Comparison of ENCODE assay signal across 14 cellular contexts in the genomic region with DNA sequence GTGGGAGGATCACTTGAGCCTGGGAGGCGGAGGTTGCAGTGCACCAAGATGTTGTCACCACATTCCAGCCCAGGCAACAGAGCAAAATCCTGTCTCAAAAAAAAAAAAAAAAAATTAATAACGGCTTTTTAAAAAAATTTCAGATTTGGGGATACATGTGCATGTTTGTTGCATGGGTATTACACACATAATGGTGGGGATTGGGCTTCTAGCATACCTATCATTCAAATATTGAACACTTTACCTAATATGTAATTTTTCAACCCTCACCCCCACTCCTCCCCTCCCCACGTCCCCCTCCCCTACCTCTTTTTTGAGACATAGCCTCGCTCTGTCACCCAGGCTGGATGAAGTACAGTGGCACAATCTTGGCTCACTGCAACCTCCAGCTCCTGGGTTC.
"Had no signal": no experiment of that assay in that cellular context is flagged by ENCODE, and none has a peak within 500 bp of the region (broad histone marks: within the 10 kb centered on the region; RNA-seq: fewer than 3 reads in every experiment).

No MANE protein-coding gene starts in this region.

- H3K36me3 Mint-ChIP-seq: naive thymus-derived CD8-positive, alpha-beta T cell; type B pancreatic cell had no signal

- H3K9me3 Mint-ChIP-seq: naive thymus-derived CD8-positive, alpha-beta T cell; type B pancreatic cell had no signal

- H3K27ac ChIP-seq: heart left ventricle, neutrophil had no signal

- H3K36me3 ChIP-seq: heart left ventricle, neutrophil, sigmoid colon, stomach had no signal

- H3K27ac Mint-ChIP-seq: naive thymus-derived CD8-positive, alpha-beta T cell had no signal

- H3K4me3 Mint-ChIP-seq: naive thymus-derived CD8-positive, alpha-beta T cell; type B pancreatic cell had no signal

- DNase-seq: cortex of kidney; effector memory CD4-positive, alpha-beta T cell; heart left ventricle; kidney glomerular epithelial cell; naive thymus-derived CD8-positive, alpha-beta T cell; psoas muscle; sigmoid colon; stimulated activated CD4-positive, alpha-beta T cell treated with anti-CD3 and anti-CD28 coated beads, Interleukin-2, amount 100 ng/mL, for 24 hours; stimulated activated naive CD4-positive, alpha-beta T cell; stomach; substantia nigra had no signal

- H3K27me3 ChIP-seq: heart left ventricle, neutrophil, sigmoid colon, stomach had no signal

- H3K4me3 ChIP-seq: heart left ventricle, psoas muscle, sigmoid colon, skin epidermis, stomach had no signal

- H3K27me3 Mint-ChIP-seq: type B pancreatic cell had no signal

- H3K9me3 ChIP-seq: heart left ventricle, neutrophil, psoas muscle, sigmoid colon, stomach had no signal
